8 cellular contexts compared by ENCODE assay signal in the genomic region with DNA sequence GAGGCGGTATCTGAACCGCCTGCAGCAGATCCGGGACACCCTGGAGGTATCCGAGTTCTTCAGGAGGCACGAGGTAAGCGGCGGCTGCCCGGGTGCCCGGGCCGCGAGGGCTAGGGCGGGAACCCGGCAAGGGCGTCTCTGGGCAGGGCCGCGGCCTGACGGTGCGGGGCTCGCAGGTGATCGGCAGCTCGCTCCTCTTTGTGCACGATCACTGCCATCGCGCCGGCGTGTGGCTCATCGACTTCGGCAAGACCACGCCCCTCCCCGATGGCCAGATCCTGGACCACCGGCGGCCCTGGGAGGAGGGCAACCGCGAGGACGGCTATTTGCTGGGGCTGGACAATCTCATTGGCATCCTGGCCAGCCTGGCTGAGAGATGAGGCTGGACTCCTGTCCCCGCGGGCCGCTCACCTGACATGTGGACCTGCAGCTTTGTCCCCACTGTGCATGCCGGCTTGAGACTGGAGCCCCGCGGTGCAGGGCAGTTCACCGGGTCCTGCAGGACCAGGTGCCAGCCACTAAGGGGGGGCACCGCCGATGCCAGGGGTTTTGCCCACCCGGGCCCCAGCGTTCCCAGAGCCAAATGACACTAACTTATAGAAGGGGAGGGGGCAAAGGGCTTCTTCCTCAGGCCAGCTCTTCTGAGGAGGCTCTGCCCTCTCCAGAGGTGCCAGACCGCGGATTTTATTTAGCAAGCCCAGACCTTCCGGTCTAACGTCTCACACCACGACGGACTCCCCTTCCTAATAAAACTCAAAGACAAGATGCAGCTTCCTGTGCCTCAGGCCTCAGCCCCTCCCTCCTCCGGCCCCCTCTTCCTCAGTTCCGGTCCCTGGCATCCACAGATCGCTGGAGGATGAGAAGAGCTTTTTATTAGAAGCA. TPM values are rescaled to one million over a fixed set of nuclear protein-coding genes. Genes with fewer than 3 reads are reported as not detected.
A peak's percentile ranks its signal among the peaks of the same experiment; 100 is the strongest.
DNase-seq lines count a peak whose midpoint lies in the region; ATAC-seq, FAIRE-seq and TF ChIP-seq lines count a peak whose summit lies in the region.
"Had no signal": no experiment of that assay in that cellular context is flagged by ENCODE, and none has a peak within 500 bp of the region (broad histone marks: within the 10 kb centered on the region; RNA-seq: fewer than 3 reads in every experiment).

No MANE protein-coding gene starts in this region.

- H4K91ac ChIP-seq in trophoblast cell (ENCODE audit: low read depth, low read length) = no peak overlapping the region

- H3K4me1 ChIP-seq in endodermal cell (ENCODE audit: control insufficient read depth, insufficient read depth, low read length) (peaks cover 4% of the 10 kb centered on the region), trophoblast cell (ENCODE audit: control insufficient read depth in 1 of 2, insufficient read depth in 2 of 2, low read length in 2 of 2) (peaks cover 0 to 5% of the 10 kb centered on the region in 2 experiments), kidney (ENCODE audit: control insufficient read depth in 1 of 2, insufficient read depth in 1 of 2, low read depth in 1 of 2, low read length in 2 of 2) (peaks cover 0 to 11% of the 10 kb centered on the region in 2 donors)

- no peak for FAIRE-seq in kidney (lab: Jason Lieb, UNC)

- H3K36me3 Mint-ChIP-seq in endodermal cell (ENCODE audit: low read depth) = no peaks in the 10 kb centered on the region

- no peaks in the 10 kb centered on the region for H3K9me3 Mint-ChIP-seq in endodermal cell

- TF ChIP-seq CTCF in GM13977 (IDR thresholded peaks at IDR 0.05; ENCODE audit: extremely low read depth, insufficient read depth, missing control alignments) (no peak), endodermal cell (conservative IDR thresholded peaks at IDR 0.05) (no peak), kidney (IDR thresholded peaks at IDR 0.05; ENCODE audit: borderline replicate concordance, extremely low read depth, insufficient read depth) (no peak)

- no peak overlapping the region for H3K27ac Mint-ChIP-seq in endodermal cell

- H2AFZ ChIP-seq in trophoblast cell (ENCODE audit: insufficient read depth, low read length, poor library complexity) = no peak overlapping the region

- intact Hi-C loops in kidney (cut with DNase I) = no loop called here

- in situ Hi-C loops in GM13977 (cut with MboI; ENCODE audit: low pct_unique_long_range_greater_than_20kb, low sequenced_read_pairs, unreplicated experiment) = no loop called here

- no peak overlapping the region for H2BK5ac ChIP-seq in trophoblast cell (ENCODE audit: low read depth, low read length, poor library complexity)

- no peak overlapping the region for H3K4ac ChIP-seq in trophoblast cell (ENCODE audit: low read depth, low read length)

- peak overlapping the region; percentile 32 for H3K4me2 ChIP-seq in trophoblast cell (ENCODE audit: low read length)

- no peaks in the 10 kb centered on the region for H3K79me2 ChIP-seq in trophoblast cell (ENCODE audit: control insufficient read depth, insufficient read depth, low read length, poor library complexity)

- no peaks in the 10 kb centered on the region for H3K9me3 ChIP-seq in endodermal cell (ENCODE audit: control insufficient read depth, low read length)
- peaks cover 10% of the 10 kb centered on the region for H3K9me3 ChIP-seq in trophoblast cell (ENCODE audit: insufficient read depth, low read depth, low read length)
- no peaks in the 10 kb centered on the region for H3K9me3 ChIP-seq in kidney (ENCODE audit: control insufficient read depth in 1 of 2, low read length in 2 of 2)

- H4K8ac ChIP-seq in trophoblast cell (ENCODE audit: low read depth, low read length) = no peak overlapping the region

- no peak overlapping the region for H3K18ac ChIP-seq in trophoblast cell (ENCODE audit: low read length)

- H3K27me3 Mint-ChIP-seq in endodermal cell (ENCODE audit: insufficient read depth) = peaks cover 100% of the 10 kb centered on the region

- no peak overlapping the region for H2BK120ac ChIP-seq in trophoblast cell (ENCODE audit: insufficient read depth, low read length, poor library complexity)

- H3K9ac ChIP-seq in endodermal cell (ENCODE audit: extremely low read depth, low read length, poor library complexity, severe bottlenecking) (no peak overlapping the region), trophoblast cell (ENCODE audit: low read length) (no peak overlapping the region), kidney (ENCODE audit: low read length in 2 of 2) (no peak overlapping the region)

- H3K27ac ChIP-seq in endodermal cell (ENCODE audit: low read depth, low read length) = no peak overlapping the region
- H3K27ac ChIP-seq in trophoblast cell (ENCODE audit: low read depth, low read length) = no peak overlapping the region
- no peak overlapping the region for H3K27ac ChIP-seq in kidney (ENCODE audit: low read depth in 2 of 2, low read length in 2 of 2)

- 9 to 17% methylated on average over 32 to 55 of the region's 55 CpGs for WGBS in endodermal cell (ENCODE audit: insufficient coverage in 1 of 2, insufficient read length in 1 of 2), 2 experiments
- WGBS in trophoblast cell (ENCODE audit: extremely low coverage, insufficient coverage, insufficient read length) = no CpG with 5 or more reads among the region's 55 CpGs

- no peak for ATAC-seq in HG03354 (IDR thresholded peaks at IDR 0.05; ENCODE audit: poor library complexity, severe bottlenecking, unreplicated experiment)

- H3K23ac ChIP-seq in trophoblast cell (ENCODE audit: low read length) = no peak overlapping the region

- no peak overlapping the region for H3K14ac ChIP-seq in trophoblast cell (ENCODE audit: low read length)

- peak overlapping the region; percentile 42 for H3K4me3 Mint-ChIP-seq in endodermal cell

- peaks cover 96% of the 10 kb centered on the region for H3K27me3 ChIP-seq in endodermal cell (ENCODE audit: control insufficient read depth, insufficient read depth, low read length, poor library complexity, severe bottlenecking)
- peaks cover 50% of the 10 kb centered on the region for H3K27me3 ChIP-seq in trophoblast cell (ENCODE audit: insufficient read depth, low read length)

- H3K4me3 ChIP-seq in endodermal cell (ENCODE audit: low read length) (peak overlapping the region; percentile 40), trophoblast cell (ENCODE audit: low read depth, low read length) (no peak overlapping the region), kidney (ENCODE audit: low read length in 2 of 2) (peak overlapping the region in 1 of 2 donors; percentile 27)

- no peak overlapping the region for H2AK5ac ChIP-seq in trophoblast cell (ENCODE audit: low read length)

- no peak overlapping the region for H4K12ac ChIP-seq in trophoblast cell (ENCODE audit: low read depth, low read length)

- no peaks in the 10 kb centered on the region for H3K79me1 ChIP-seq in trophoblast cell (ENCODE audit: low read length)

- peak; percentile 47 for DNase-seq in GM13977 (ENCODE audit: low spot score)
- DNase-seq in NOMO-1 (lab: John Stamatoyannopoulos, UW; ENCODE audit: unreplicated experiment in 2 of 2) = peak; percentile 44 to 64
- peak; percentile 83 for DNase-seq in endodermal cell
- no peak for DNase-seq in trophoblast cell
- no peak for DNase-seq in NCI-H2029 treated with DMSO at 0.1 percent for 48 hours (lab: John Stamatoyannopoulos, UW)
- DNase-seq in kidney = no peak
- DNase-seq: NCI-H446 treated with DMSO at 0.1 percent for 48 hours had no signal

- H3K4me1 Mint-ChIP-seq in endodermal cell = peaks cover 5% of the 10 kb centered on the region

- H3K36me3 ChIP-seq in endodermal cell (ENCODE audit: control insufficient read depth, insufficient read depth, low read length) (no peaks in the 10 kb centered on the region), trophoblast cell (ENCODE audit: control insufficient read depth in 1 of 2, insufficient read depth in 2 of 2, low read length in 2 of 2) (no peaks in the 10 kb centered on the region), kidney (ENCODE audit: control insufficient read depth in 1 of 2, insufficient read depth in 2 of 2, low read length in 2 of 2) (no peaks in the 10 kb centered on the region)

- H2BK12ac ChIP-seq in trophoblast cell (ENCODE audit: low read length) = no peak overlapping the region

RNA-seq across cellular contexts. Expression of gene ITPKA, which starts 9.4 kb away (rescaled TPM):
- total RNA-seq in endodermal cell (1 to 10 TPM in 1 of 2 donors, under 1 TPM in 1; 0.75 to 1.2 TPM), kidney (0.66 TPM)
- 0.53 TPM for polyA plus RNA-seq in endodermal cell (2013, experiment 1 of 2)
- 0.41 TPM for polyA plus RNA-seq in endodermal cell (2013, experiment 2 of 2)
- 0.57 and 0.81 TPM in 2 replicates for polyA plus RNA-seq in trophoblast cell (2013)
- polyA plus RNA-seq in kidney (ENCODE audit: insufficient read depth, low read depth, low replicate concordance) = not detected

RNA-seq across cellular contexts. Expression of gene LTK, which starts 10.6 kb away (rescaled TPM):
- under 1 TPM; 0.44 to 0.57 TPM for total RNA-seq in endodermal cell
- polyA plus RNA-seq in endodermal cell (2013, experiment 1 of 2) = 0.18 TPM
- 0.17 TPM for polyA plus RNA-seq in endodermal cell (2013, experiment 2 of 2)
- 0.39 and 0.47 TPM in 2 replicates for polyA plus RNA-seq in trophoblast cell (2013)
- 0.91 TPM for total RNA-seq in kidney
- 6.7 TPM for polyA plus RNA-seq in kidney (ENCODE audit: insufficient read depth, low read depth, low replicate concordance)

RNA-seq across cellular contexts. Expression of gene RPAP1, which starts 41.0 kb away (rescaled TPM):
- total RNA-seq in endodermal cell (100 to 1,000 TPM in 1 of 2 donors, 10 to 100 TPM in 1; 91.1 to 107 TPM), kidney (35.4 TPM)
- 39.7 TPM for polyA plus RNA-seq in endodermal cell (2013, experiment 1 of 2)
- polyA plus RNA-seq in endodermal cell (2013, experiment 2 of 2) = 38.3 TPM
- polyA plus RNA-seq in trophoblast cell (2013) = 27.4 and 28.9 TPM in 2 replicates
- 8.0 TPM for polyA plus RNA-seq in kidney (ENCODE audit: insufficient read depth, low read depth, low replicate concordance)

RNA-seq across cellular contexts. Expression of gene TYRO3, which starts 56.0 kb away (rescaled TPM):
- total RNA-seq in endodermal cell (100 to 1,000 TPM; 293 to 311 TPM), kidney (2.5 TPM)
- 86.7 TPM for polyA plus RNA-seq in endodermal cell (2013, experiment 1 of 2)
- polyA plus RNA-seq in endodermal cell (2013, experiment 2 of 2) = 76.1 TPM
- polyA plus RNA-seq in trophoblast cell (2013) = 174 and 187 TPM in 2 replicates
- polyA plus RNA-seq in kidney (ENCODE audit: insufficient read depth, low read depth, low replicate concordance) = 46.5 TPM

Comparison
In these comparisons a context has a peak if more than half of its experiments do, and no peak if none do; other contexts are left out.
1. DNase-seq: peak in GM13977 (single experiment), NOMO-1 (2 of 2) and endodermal cell (single experiment); none in trophoblast cell (0 of 2), NCI-H2029 treated with DMSO at 0.1 percent for 48 hours (single experiment) and kidney (single experiment).